ENCODE assay signal across 11 cellular contexts in genomic region chr1:207812778-207813512, GRCh38.
A peak's percentile ranks its signal among the peaks of the same experiment; 100 is the strongest.
DNase-seq lines count a peak whose midpoint lies in the region; ATAC-seq and TF ChIP-seq lines count a peak whose summit lies in the region.
"Had no signal": no experiment of that assay in that cellular context is flagged by ENCODE, and none has a peak within 500 bp of the region (broad histone marks: within the 10 kb centered on the region; RNA-seq: fewer than 3 reads in every experiment).

No MANE protein-coding gene starts in this region.

- H3K4me1 ChIP-seq in breast epithelium (peaks cover 14 to 41% of the 10 kb centered on the region in 2 donors), thoracic aorta (ENCODE audit: control insufficient read depth in 1 of 2, low read depth in 2 of 2) (peaks cover 74 to 94% of the 10 kb centered on the region in 2 donors)

- H3K36me3 Mint-ChIP-seq in activated CD4-positive, alpha-beta T cell treated with anti-CD3 and anti-CD28 coated beads for 36 hours (ENCODE audit: low read depth), result peaks cover 65% of the 10 kb centered on the region

- peak overlapping the region; percentile 56 to 72 for H3K27ac ChIP-seq in breast epithelium
- H3K27ac ChIP-seq in thoracic aorta, result peak overlapping the region; percentile 75 to 78
- H3K27ac ChIP-seq: A549 had no signal

- peaks cover 69% of the 10 kb centered on the region for H3K4me1 Mint-ChIP-seq in activated CD4-positive, alpha-beta T cell treated with anti-CD3 and anti-CD28 coated beads for 36 hours

- no peak for TF ChIP-seq POLR2A in breast epithelium (IDR thresholded peaks at IDR 0.05)

- no peak overlapping the region for H3K4me3 Mint-ChIP-seq in activated CD4-positive, alpha-beta T cell treated with anti-CD3 and anti-CD28 coated beads for 36 hours

- no peaks in the 10 kb centered on the region for H3K9me3 Mint-ChIP-seq in activated CD4-positive, alpha-beta T cell treated with anti-CD3 and anti-CD28 coated beads for 36 hours (ENCODE audit: low read depth)

- POLR2A ChIA-PET in activated CD4-positive, alpha-beta T cell treated with anti-CD3 and anti-CD28 coated beads for 36 hours (lab: Charles Lee), result interaction anchor here (0.6 kb wide), 1 partner anchor 16 kb away, joined by 3 read pairs; no protein-coding TSS in a partner anchor

- intact Hi-C loops in activated CD4-positive, alpha-beta T cell treated with anti-CD3 and anti-CD28 coated beads for 36 hours (cut with DNase I, micrococcal nuclease), result no loop called here
- intact Hi-C loops in breast epithelium (cut with DNase I; ENCODE audit: low total_unique reads), result no loop called here

- no peaks in the 10 kb centered on the region for H3K27me3 Mint-ChIP-seq in activated CD4-positive, alpha-beta T cell treated with anti-CD3 and anti-CD28 coated beads for 36 hours

- H3K36me3 ChIP-seq in breast epithelium, result no peaks in the 10 kb centered on the region
- H3K36me3 ChIP-seq in thoracic aorta, result peaks cover 57% of the 10 kb centered on the region

- CTCF ChIA-PET in activated CD4-positive, alpha-beta T cell treated with anti-CD3 and anti-CD28 coated beads for 36 hours (lab: Charles Lee), result interaction anchor here (0.5 to 4.0 kb wide), 6 partner anchors 10 to 880 kb away, joined by 3 to 25 read pairs (median 6); no protein-coding TSS in a partner anchor

- no peaks in the 10 kb centered on the region for H3K27me3 ChIP-seq in breast epithelium
- no peaks in the 10 kb centered on the region for H3K27me3 ChIP-seq in thoracic aorta (replicated peaks; ENCODE audit: insufficient read depth)

- H3K4me3 ChIP-seq in breast epithelium (peak overlapping the region in 1 of 3 donors; percentile 17), thoracic aorta (peak overlapping the region; percentile 53)
- H3K4me3 ChIP-seq: A549 had no signal

- ATAC-seq in activated CD4-positive, alpha-beta T cell treated with anti-CD3 and anti-CD28 coated beads for 36 hours, result no peak
- ATAC-seq in thoracic aorta (ENCODE audit: insufficient number of reproducible peaks, low FRiP score, low read depth) (no peak), GM19397 (IDR thresholded peaks at IDR 0.05; ENCODE audit: unreplicated experiment) (no peak), GM19452 (IDR thresholded peaks at IDR 0.05; ENCODE audit: unreplicated experiment) (no peak)

- TF ChIP-seq CTCF in breast epithelium (IDR thresholded peaks at IDR 0.05) (no peak), thoracic aorta (IDR thresholded peaks at IDR 0.05) (no peak)

- DNase-seq in activated CD4-positive, alpha-beta T cell treated with anti-CD3 and anti-CD28 coated beads for 36 hours, result no peak
- no peak for DNase-seq in activated CD4-positive, alpha-beta T cell treated with anti-CD3 and anti-CD28 coated beads, Interleukin-2, amount 50 U/mL, for 4 hours
- no peak for DNase-seq in breast epithelium (ENCODE audit: low spot score in 2 of 2)
- DNase-seq in medulla oblongata (ENCODE audit: extremely low spot score), result peak; percentile 47
- DNase-seq in thoracic aorta (ENCODE audit: low spot score), result no peak
- no peak for DNase-seq in NCI-H774 (lab: John Stamatoyannopoulos, UW)
- DNase-seq: MM.1S, NCI-H510A had no signal

- peak overlapping the region; percentile 71 for H3K27ac Mint-ChIP-seq in activated CD4-positive, alpha-beta T cell treated with anti-CD3 and anti-CD28 coated beads for 36 hours

- H3K9me3 ChIP-seq in breast epithelium (no peaks in the 10 kb centered on the region), thoracic aorta (no peaks in the 10 kb centered on the region)
- H3K9me3 ChIP-seq: A549 had no signal
